ENCODE assay signal across 6 cellular contexts in genomic region chr11:70944141-70944540, GRCh38.
"Had no signal": no experiment of that assay in that cellular context is flagged by ENCODE, and none has a peak within 500 bp of the region (broad histone marks: within the 10 kb centered on the region; RNA-seq: fewer than 3 reads in every experiment).

No MANE protein-coding gene starts in this region.

- H3K27ac Mint-ChIP-seq: GM23338 had no signal

- DNase-seq: HCEC 1CT, IMR-90, KG1 had no signal

- ATAC-seq: GM23338, K562 had no signal

- H2AFZ ChIP-seq: GM23338 had no signal

- H3K4me1 Mint-ChIP-seq: GM23338 had no signal

- H3K4me2 ChIP-seq: GM23338 had no signal

- FAIRE-seq: HTR-8/SVneo, K562 had no signal

- H3K4me3 ChIP-seq: GM23338, K562 had no signal

- H3K4me3 Mint-ChIP-seq: GM23338 had no signal
